Comparison of ENCODE assay signal across 8 cellular contexts in genomic region chr9:76394023-76394895, GRCh38. TPM values are rescaled to one million over a fixed set of nuclear protein-coding genes. Genes with fewer than 3 reads are reported as not detected.
DNase-seq lines count a peak whose midpoint lies in the region; ATAC-seq and TF ChIP-seq lines count a peak whose summit lies in the region.

TSS of gene RFK (minus strand) at chr9:76394426. CDS start at chr9:76394171, 255 bp downstream.

- no peaks in the 10 kb centered on the region for H3K9me3 ChIP-seq in CD4-positive, alpha-beta T cell (ENCODE audit: control insufficient read depth, low read length)

- H3K27me3 Mint-ChIP-seq in CD4-positive, alpha-beta T cell = no peaks in the 10 kb centered on the region

- H3K4me1 Mint-ChIP-seq in CD4-positive, alpha-beta T cell (ENCODE audit: low read depth) = peaks cover 40% of the 10 kb centered on the region

- CTCF ChIA-PET in CD4-positive, alpha-beta T cell (lab: Charles Lee) = interaction anchor here (1.0 to 2.3 kb wide), 5 partner anchors 9 to 1442 kb away, joined by 3 to 11 read pairs (median 3); partner anchors contain the start of genes C9orf40 and GCNT1

- peak within 1 kb of the TSS; percentile 92 for H3K4me3 Mint-ChIP-seq in CD4-positive, alpha-beta T cell

- H3K27ac ChIP-seq in CD4-positive, alpha-beta T cell (ENCODE audit: low read depth, low read length) = peak within 1 kb of the TSS; percentile 80

- peak within 1 kb of the TSS; percentile 96 for H3K27ac Mint-ChIP-seq in CD4-positive, alpha-beta T cell

- TF ChIP-seq CTCF in CD4-positive, alpha-beta T cell (IDR thresholded peaks at IDR 0.05) = peak; percentile 39

- H3K36me3 Mint-ChIP-seq in CD4-positive, alpha-beta T cell (ENCODE audit: low read depth) = peaks cover 28% of the 10 kb centered on the region

- POLR2A ChIA-PET in CD4-positive, alpha-beta T cell (lab: Charles Lee) = interaction anchor here (0.5 to 2.9 kb wide), 22 partner anchors 10 to 1635 kb away, joined by 3 to 20 read pairs (median 4); partner anchors contain the start of genes CARNMT1, GCNT1, NMRK1 and OSTF1

- ATAC-seq in CD4-positive, alpha-beta T cell (ENCODE audit: poor library complexity) = peak; percentile 86
- peak; percentile 66 for ATAC-seq in GM19372 (IDR thresholded peaks at IDR 0.05; ENCODE audit: low read depth, unreplicated experiment)
- ATAC-seq in HG03558 (IDR thresholded peaks at IDR 0.05; ENCODE audit: extremely low read depth, unreplicated experiment) = peak; percentile 36

- intact Hi-C loops in CD4-positive, alpha-beta T cell (cut with DNase I, micrococcal nuclease) = loop anchor here (2.0 to 10.0 kb wide), 7 partner anchors 311 to 1439 kb away; partner anchors contain the start of genes C9orf40 (in 1 of the 2), NMRK1 (in 1 of the 2), OSTF1 (in 1 of the 2) and VPS13A (in 1 of the 2)

- DNase-seq in CD4-positive, alpha-beta T cell = peak; percentile 88 to 96 (median 92)
- peak; percentile 86 for DNase-seq in NCI-H774 (lab: John Stamatoyannopoulos, UW)
- DNase-seq in activated CD8-positive, alpha-beta memory T cell treated with anti-CD3 and anti-CD28 coated beads for 1 hour (ENCODE audit: extremely low read depth in 1 of 2, low read depth in 1 of 2) = peak; percentile 74 to 94
- peak; percentile 87 for DNase-seq in effector CD4-positive, alpha-beta T cell
- DNase-seq in lung microvascular endothelial cell (ENCODE audit: low read depth in 2 of 2) = peak; percentile 97
- peak; percentile 86 for DNase-seq in stimulated activated CD8-positive, alpha-beta memory T cell treated with anti-CD3 and anti-CD28 coated beads, Interleukin-12 subunit alpha, Interleukin-12 subunit beta, amount 100 ng/mL, for 1 hour (ENCODE audit: low read depth)

- H3K27me3 ChIP-seq in CD4-positive, alpha-beta T cell (ENCODE audit: control insufficient read depth, insufficient read depth, low read length) = no peaks in the 10 kb centered on the region

- no peaks in the 10 kb centered on the region for H3K9me3 Mint-ChIP-seq in CD4-positive, alpha-beta T cell

RNA-seq across cellular contexts. Expression of gene RFK, which starts in this region (rescaled TPM):
- 1 to 10 TPM; 7.4 to 8.4 TPM for total RNA-seq in CD4-positive, alpha-beta T cell
- total RNA-seq in lung microvascular endothelial cell = 37.3 and 53.4 TPM in 2 replicates

Comparison
In these comparisons a context has a peak if more than half of its experiments do, and no peak if none do; other contexts are left out.
1. Peak in every context shown above with its lines: DNase-seq, ATAC-seq and H3K27ac ChIP-seq.
2. ATAC-seq: peak in every context shown above with its lines; median percentile 86 in CD4-positive, alpha-beta T cell; 66 in GM19372; 36 in HG03558.